8 cellular contexts compared by ENCODE assay signal in genomic region chr2:207165121-207166038, GRCh38. TPM values are rescaled to one million over a fixed set of nuclear protein-coding genes. Genes with fewer than 3 reads are reported as not detected.
DNase-seq lines count a peak whose midpoint lies in the region; ATAC-seq, FAIRE-seq and TF ChIP-seq lines count a peak whose summit lies in the region.

Gene KLF7 (minus strand): TSS chr2:207165948. CDS start chr2:207165568, 380 bp downstream.

- H3K4me1 Mint-ChIP-seq in activated naive CD4-positive, alpha-beta T cell treated with anti-CD3 and anti-CD28 coated beads, Interleukin-2, amount 50 U/mL, for 24 hours = peaks cover 51% of the 10 kb centered on the region

- H3K27me3 Mint-ChIP-seq in activated naive CD4-positive, alpha-beta T cell treated with anti-CD3 and anti-CD28 coated beads, Interleukin-2, amount 50 U/mL, for 24 hours = no peaks in the 10 kb centered on the region

- FAIRE-seq in RCC 7860 (lab: Jason Lieb, UNC) = no peak

- TF ChIP-seq CTCF in tibial nerve (IDR thresholded peaks at IDR 0.05) = no peak

- H3K9me3 Mint-ChIP-seq in activated naive CD4-positive, alpha-beta T cell treated with anti-CD3 and anti-CD28 coated beads, Interleukin-2, amount 50 U/mL, for 24 hours = no peaks in the 10 kb centered on the region

- DNase-seq in 8988T (peak; percentile 16), RCC 7860 (ENCODE audit: low spot score) (peak; percentile 16), glomerular endothelial cell (ENCODE audit: extremely low read depth, low read depth, low spot score) (no peak), nucleus accumbens (lab: John Stamatoyannopoulos, UW) (peak in 45 of 56 donors; percentile 16 to 91 (median 69)), tibial nerve (ENCODE audit: low spot score in 2 of 2) (no peak)

- H3K4me3 ChIP-seq in tibial nerve = peak within 1 kb of the TSS; percentile 74 to 95 (median 84)

- peaks cover 0 to 49% (median 22%) of the 10 kb centered on the region in 4 donors for H3K4me1 ChIP-seq in tibial nerve

- H3K36me3 Mint-ChIP-seq in activated naive CD4-positive, alpha-beta T cell treated with anti-CD3 and anti-CD28 coated beads, Interleukin-2, amount 50 U/mL, for 24 hours = peaks cover 5% of the 10 kb centered on the region

- peak within 1 kb of the TSS; percentile 97 to 100 (median 100) for H3K27ac ChIP-seq in tibial nerve

- no peaks in the 10 kb centered on the region for H3K9me3 ChIP-seq in tibial nerve

- peak within 1 kb of the TSS; percentile 98 for H3K27ac Mint-ChIP-seq in activated naive CD4-positive, alpha-beta T cell treated with anti-CD3 and anti-CD28 coated beads, Interleukin-2, amount 50 U/mL, for 24 hours

- peak within 1 kb of the TSS; percentile 94 for H3K4me3 Mint-ChIP-seq in activated naive CD4-positive, alpha-beta T cell treated with anti-CD3 and anti-CD28 coated beads, Interleukin-2, amount 50 U/mL, for 24 hours

- no peak for TF ChIP-seq EP300 in tibial nerve (IDR thresholded peaks at IDR 0.05)

- TF ChIP-seq POLR2A in tibial nerve (IDR thresholded peaks at IDR 0.05) = no peak

- 1% methylated on average over 36 of the region's 36 CpGs for WGBS in tibial nerve, 2 donors

- no peaks in the 10 kb centered on the region for H3K27me3 ChIP-seq in tibial nerve

- ATAC-seq in GM19395 (IDR thresholded peaks at IDR 0.05; ENCODE audit: unreplicated experiment) (peak; percentile 20), GM19467 (IDR thresholded peaks at IDR 0.05; ENCODE audit: unreplicated experiment) (no peak)

- H3K36me3 ChIP-seq in tibial nerve = no peaks in the 10 kb centered on the region

RNA-seq across cellular contexts. Expression of gene KLF7, which starts in this region (rescaled TPM):
- 24.2 and 30.6 TPM in 2 replicates for total RNA-seq in glomerular endothelial cell
- total RNA-seq in tibial nerve = 10 to 100 TPM; 25.8 to 55.3 (median 37.1) TPM

Comparison
In these comparisons a context has a peak if more than half of its experiments do, and no peak if none do; other contexts are left out.
1. DNase-seq: peak in 8988T (single experiment), RCC 7860 (single experiment) and nucleus accumbens (45 of 56); none in glomerular endothelial cell (single experiment) and tibial nerve (0 of 2).